7 cellular contexts compared by ENCODE assay signal in the genomic region with DNA sequence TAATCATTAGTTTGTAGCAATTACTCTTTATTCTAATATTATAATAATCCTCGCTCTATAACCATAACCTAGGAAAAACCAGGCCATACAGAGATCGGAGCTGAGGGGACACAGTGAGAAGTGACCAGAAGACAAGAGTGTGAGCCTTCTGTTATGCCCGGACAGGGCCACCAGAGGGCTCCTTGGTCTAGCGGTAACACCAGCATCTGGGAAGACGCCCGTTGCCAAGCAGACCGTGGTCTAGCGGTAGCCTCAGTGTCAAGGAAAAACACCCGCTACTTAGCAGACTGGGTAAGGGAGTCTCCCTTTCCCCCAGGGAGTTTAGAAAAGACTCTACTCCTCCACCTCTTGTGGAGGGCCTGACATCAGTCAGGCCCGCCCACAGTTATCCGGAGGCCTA.
A peak's percentile ranks its signal among the peaks of the same experiment; 100 is the strongest.
DNase-seq lines count a peak whose midpoint lies in the region; ATAC-seq, FAIRE-seq and TF ChIP-seq lines count a peak whose summit lies in the region.
"Not testable (repeated sequence)": the region's sequence is repeated elsewhere in the genome, so short reads cannot be mapped to it uniquely, and the experiment has no call there.

No MANE protein-coding gene starts in this region.

- WGBS in A549 (ENCODE audit: missing lambda C conversion rate): 18% methylated on average over 10 of the region's 11 CpGs
- no CpG with 5 or more reads among the region's 11 CpGs for WGBS in mesendoderm (ENCODE audit: extremely low coverage, insufficient coverage, low lambda C conversion rate)

- H2BK120ac ChIP-seq in mesendoderm (ENCODE audit: low read depth, low read length): not testable (repeated sequence)

- POLR2A ChIA-PET in A549 (lab: Yijun Ruan, JAX): not testable (repeated sequence)

- H3K36me3 ChIP-seq in GM23338 (ENCODE audit: insufficient read depth); RWPE2 (ENCODE audit: low read depth); mesendoderm (ENCODE audit: control insufficient read depth, insufficient read depth, low read length): not testable (repeated sequence)

- CTCF ChIA-PET in A549 (lab: Yijun Ruan, JAX): interaction anchor here (1.5 kb wide), 1 partner anchor 105 kb away, joined by 4 read pairs; no protein-coding TSS in a partner anchor

- not testable (repeated sequence) for H3K23ac ChIP-seq in mesendoderm (ENCODE audit: low read length)

- H3K27me3 ChIP-seq in GM23338 (ENCODE audit: insufficient read depth); RWPE2 (ENCODE audit: insufficient read depth, poor library complexity, severe bottlenecking); mesendoderm (ENCODE audit: insufficient read depth, low read length, poor library complexity): not testable (repeated sequence)

- not testable (repeated sequence) for H3K79me1 ChIP-seq in mesendoderm (ENCODE audit: low read length)

- H3K4me2 ChIP-seq in A549; GM23338; mesendoderm (ENCODE audit: low read length): not testable (repeated sequence)

- not testable (repeated sequence) for H3K4me3 Mint-ChIP-seq in GM23338; chondrocyte (ENCODE audit: unreplicated experiment)

- H3K79me2 ChIP-seq in GM23338 (replicated peaks; ENCODE audit: insufficient read depth); mesendoderm (ENCODE audit: control insufficient read depth, insufficient read depth, low read length): not testable (repeated sequence)

- not testable (repeated sequence) for H2AK5ac ChIP-seq in mesendoderm (ENCODE audit: low read length)

- H3K4me1 ChIP-seq in A549; GM23338 (ENCODE audit: insufficient read depth); RWPE2 (ENCODE audit: insufficient read depth, poor library complexity, severe bottlenecking); mesendoderm (ENCODE audit: control insufficient read depth, low read depth, low read length): not testable (repeated sequence)

- not testable (repeated sequence) for H3K27me3 Mint-ChIP-seq in GM23338 (ENCODE audit: insufficient read depth, low read depth, poor library complexity); chondrocyte (ENCODE audit: low read depth)

- H4K8ac ChIP-seq in mesendoderm (ENCODE audit: low read depth, low read length): not testable (repeated sequence)

- not testable (repeated sequence) for DNase-seq in A549 (ENCODE audit: low read depth in 1 of 2, low spot score in 1 of 2); GM10266 (ENCODE audit: extremely low spot score); GM23338 (ENCODE audit: low spot score); RWPE2 (ENCODE audit: low spot score); chondrocyte (ENCODE audit: low spot score)
- DNase-seq in NB4 (ENCODE audit: low read depth): peak; percentile 29
- DNase-seq in mesendoderm: peak; percentile 23

- ATAC-seq in A549; GM23338; RWPE2 (ENCODE audit: low read depth): not testable (repeated sequence)

- TF ChIP-seq POLR2A in A549 (IDR thresholded peaks at IDR 0.05; ENCODE audit: low read length); NB4 (IDR thresholded peaks at IDR 0.05; ENCODE audit: extremely low read depth, insufficient read length): not testable (repeated sequence)

- H3K4me1 Mint-ChIP-seq in GM23338; chondrocyte (ENCODE audit: low read depth): not testable (repeated sequence)

- peak; percentile 28; the same call in 2 of the 3 replicates for TF ChIP-seq CTCF in A549 (IDR thresholded peaks at IDR 0.05)
- peak; percentile 15 for TF ChIP-seq CTCF in GM10266 (IDR thresholded peaks at IDR 0.05; ENCODE audit: control insufficient read depth, insufficient read depth, low read depth, missing control alignments)
- peak; percentile 53 to 57 for TF ChIP-seq CTCF in GM23338 (conservative IDR thresholded peaks at IDR 0.05; ENCODE audit: low read depth in 2 of 2)
- TF ChIP-seq CTCF in NB4 (IDR thresholded peaks at IDR 0.05; ENCODE audit: low read depth, low read length): peak; percentile 32
- peak; percentile 2 for TF ChIP-seq CTCF in RWPE2 (IDR thresholded peaks at IDR 0.05; ENCODE audit: poor library complexity, severe bottlenecking)
- TF ChIP-seq CTCF in chondrocyte (IDR thresholded peaks at IDR 0.05): peak; percentile 23

- H3F3A ChIP-seq in GM23338 (replicated peaks; ENCODE audit: low read depth): not testable (repeated sequence)

- peak in 1 of 2 experiments; percentile 26; a peak in 2 of 5 replicates for TF ChIP-seq RAD21 in A549 (conservative IDR thresholded peaks at IDR 0.05 in 1 of 2, IDR thresholded peaks at IDR 0.05 in 1 of 2)

- peaks cover 35% of the 10 kb centered on the region for H3K36me3 Mint-ChIP-seq in GM23338 (ENCODE audit: low read depth)
- not testable (repeated sequence) for H3K36me3 Mint-ChIP-seq in chondrocyte (ENCODE audit: low read depth)

- not testable (repeated sequence) for H3K4me3 ChIP-seq in A549; GM23338; NB4 (ENCODE audit: low read depth, low read length); RWPE2 (ENCODE audit: severe bottlenecking); mesendoderm (ENCODE audit: low read length)

- not testable (repeated sequence) for TF ChIP-seq EP300 in A549 (IDR thresholded peaks at IDR 0.05)

- H3K9ac ChIP-seq in mesendoderm (ENCODE audit: low read length): not testable (repeated sequence)

- not testable (repeated sequence) for H4K20me1 ChIP-seq in GM23338 (replicated peaks; ENCODE audit: insufficient read depth)

- not testable (repeated sequence) for H4K5ac ChIP-seq in mesendoderm (ENCODE audit: low read length)

- not testable (repeated sequence) for H3K18ac ChIP-seq in mesendoderm (ENCODE audit: low read length)

- H2BK5ac ChIP-seq in mesendoderm (ENCODE audit: low read length): not testable (repeated sequence)

- H3K9me3 ChIP-seq in A549; RWPE2 (ENCODE audit: severe bottlenecking): not testable (repeated sequence)

- not testable (repeated sequence) for H2BK15ac ChIP-seq in mesendoderm (replicated peaks; ENCODE audit: low read depth)

- not testable (repeated sequence) for H3K9me2 ChIP-seq in GM23338 (ENCODE audit: insufficient read depth)

- not testable (repeated sequence) for H3K4ac ChIP-seq in mesendoderm (ENCODE audit: low read depth, low read length)

- not testable (repeated sequence) for H3K27ac Mint-ChIP-seq in GM23338; chondrocyte (ENCODE audit: unreplicated experiment)

- H3K27ac ChIP-seq in A549; GM23338 (ENCODE audit: low read depth); RWPE2 (ENCODE audit: poor library complexity, severe bottlenecking); mesendoderm (ENCODE audit: low read depth, low read length): not testable (repeated sequence)

- H3K9me3 Mint-ChIP-seq in GM23338 (peaks cover 43% of the 10 kb centered on the region), chondrocyte (ENCODE audit: low read depth) (peaks cover 17% of the 10 kb centered on the region)

- FAIRE-seq in A549 (lab: Jason Lieb, UNC): not testable (repeated sequence)

- not testable (repeated sequence) for H2AFZ ChIP-seq in GM23338

- not testable (repeated sequence) for H3K56ac ChIP-seq in mesendoderm (ENCODE audit: low read length)

Comparison
In these comparisons a context has a peak if more than half of its experiments do, and no peak if none do; other contexts are left out.
1. CTCF ChIP-seq: peak in every context shown above with its lines; median percentile 55 in GM23338; 32 in NB4; 28 in A549; 23 in chondrocyte; 15 in GM10266; 2 in RWPE2.